14 cellular contexts compared by ENCODE assay signal in genomic region chr2:207847098-207847806, GRCh38.
A peak's percentile ranks its signal among the peaks of the same experiment; 100 is the strongest.
DNase-seq lines count a peak whose midpoint lies in the region; ATAC-seq, FAIRE-seq and TF ChIP-seq lines count a peak whose summit lies in the region.
"Had no signal": no experiment of that assay in that cellular context is flagged by ENCODE, and none has a peak within 500 bp of the region (broad histone marks: within the 10 kb centered on the region; RNA-seq: fewer than 3 reads in every experiment).

No MANE protein-coding gene starts in this region.

- H3K4me2 ChIP-seq in keratinocyte (ENCODE audit: control insufficient read depth, extremely low read depth, insufficient read depth, low read depth, low read length) = peak overlapping the region; percentile 13

- no peaks in the 10 kb centered on the region for H3K27me3 ChIP-seq in RWPE2 (ENCODE audit: insufficient read depth, poor library complexity, severe bottlenecking)
- H3K27me3 ChIP-seq in keratinocyte (ENCODE audit: control insufficient read depth, extremely low read depth, insufficient read depth, low read length) = no peaks in the 10 kb centered on the region
- H3K27me3 ChIP-seq in pancreas = no peaks in the 10 kb centered on the region

- WGBS in pancreas, 2 donors = 32 to 43% methylated on average over 3 of the region's 3 CpGs

- no peaks in the 10 kb centered on the region for H4K20me1 ChIP-seq in keratinocyte (ENCODE audit: control insufficient read depth, extremely low read depth, insufficient read depth, low read length)

- H3K79me2 ChIP-seq in keratinocyte (ENCODE audit: control insufficient read depth, insufficient read depth, low read length) = no peaks in the 10 kb centered on the region

- ATAC-seq in RWPE2 (ENCODE audit: low read depth) = no peak; the same call in 2 of the 3 replicates
- ATAC-seq in pancreas = peak; percentile 2 to 28 (median 16)
- no peak for ATAC-seq in HG03135 (IDR thresholded peaks at IDR 0.05; ENCODE audit: unreplicated experiment)

- no peak for TF ChIP-seq CTCF in RWPE2 (IDR thresholded peaks at IDR 0.05; ENCODE audit: poor library complexity, severe bottlenecking)
- TF ChIP-seq CTCF in keratinocyte (optimal IDR thresholded peaks at IDR 0.05 in 1 of 3, IDR thresholded peaks at IDR 0.05 in 1 of 3, conservative IDR thresholded peaks at IDR 0.05 in 1 of 3; ENCODE audit: extremely low read depth in 1 of 3, insufficient read depth in 2 of 3, low read length in 3 of 3) = no peak
- TF ChIP-seq CTCF in pancreas (IDR thresholded peaks at IDR 0.05) = no peak

- peak; percentile 3 for DNase-seq in CD1c-positive myeloid dendritic cell (ENCODE audit: extremely low spot score)
- DNase-seq in RWPE2 (ENCODE audit: low spot score) = no peak
- DNase-seq in keratinocyte (ENCODE audit: low read depth, low spot score) = no peak
- DNase-seq in pancreas = no peak
- DNase-seq in mesenteric fat pad (ENCODE audit: low spot score) = no peak
- DNase-seq in hepatic stellate cell (ENCODE audit: low spot score) = no peak
- no peak for DNase-seq in T-helper 1 cell
- DNase-seq: activated CD4-positive, alpha-beta T cell treated with anti-CD3 and anti-CD28 coated beads for 1 hour; AML-193; islet precursor cell; NK-92 treated with Interleukin-12 subunit alpha and Interleukin-12 subunit beta, amount 100 ng/mL, for 24 hours; stimulated activated CD4-positive, alpha-beta T cell treated with anti-CD3 and anti-CD28 coated beads, Interleukin-4, amount 100 ng/mL, for 1 hour had no signal

- intact Hi-C loops in pancreas (cut with DNase I) = no loop called here

- H3K9me1 ChIP-seq in keratinocyte (ENCODE audit: control insufficient read depth, extremely low read depth, insufficient read depth, low read length) = no peaks in the 10 kb centered on the region

- no peak overlapping the region for H3K9ac ChIP-seq in keratinocyte (ENCODE audit: control insufficient read depth, extremely low read depth, insufficient read depth, low read length)

- dilution Hi-C loops in keratinocyte (cut with MboI; ENCODE audit: extremely low pct_ligation_motif_present, low sequenced_read_pairs) = no loop called here

- H3K4me1 ChIP-seq in RWPE2 (ENCODE audit: insufficient read depth, poor library complexity, severe bottlenecking) (peaks cover 14% of the 10 kb centered on the region), keratinocyte (ENCODE audit: control insufficient read depth, extremely low read depth, insufficient read depth, low read length) (peaks cover 10% of the 10 kb centered on the region), pancreas (peaks cover 39 to 43% (median 40%) of the 10 kb centered on the region in 3 donors)

- no peak overlapping the region for H2AFZ ChIP-seq in keratinocyte (ENCODE audit: control insufficient read depth, low read length)

- H3K9me3 ChIP-seq in RWPE2 (ENCODE audit: severe bottlenecking) (no peaks in the 10 kb centered on the region), keratinocyte (ENCODE audit: control insufficient read depth, low read depth, low read length) (no peaks in the 10 kb centered on the region), pancreas (no peaks in the 10 kb centered on the region)

- peak overlapping the region; percentile 7 for H3K27ac ChIP-seq in RWPE2 (ENCODE audit: poor library complexity, severe bottlenecking)
- no peak overlapping the region for H3K27ac ChIP-seq in keratinocyte (ENCODE audit: control insufficient read depth, insufficient read depth, low read length)
- peak overlapping the region; percentile 47 to 81 (median 64) for H3K27ac ChIP-seq in pancreas

- FAIRE-seq in keratinocyte (lab: Jason Lieb, UNC) (no peak), pancreas (lab: Jason Lieb, UNC) (no peak)
- FAIRE-seq: H1 had no signal

- H3K4me3 ChIP-seq in RWPE2 (ENCODE audit: severe bottlenecking) (no peak overlapping the region), keratinocyte (ENCODE audit: control insufficient read depth in 2 of 3, extremely low read depth in 1 of 3, insufficient read depth in 2 of 3, low read depth in 1 of 3, low read length in 3 of 3) (no peak overlapping the region), pancreas (no peak overlapping the region)

- H3K36me3 ChIP-seq in RWPE2 (ENCODE audit: low read depth) (no peaks in the 10 kb centered on the region), keratinocyte (ENCODE audit: control insufficient read depth in 2 of 2, extremely low read depth in 1 of 2, insufficient read depth in 2 of 2, low read length in 2 of 2) (no peaks in the 10 kb centered on the region), pancreas (no peaks in the 10 kb centered on the region)

Comparison
In these comparisons a context has a peak if more than half of its experiments do, and no peak if none do; other contexts are left out.
1. ATAC-seq: peak in pancreas (4 of 4); none in RWPE2 (single experiment) and HG03135 (single experiment).